9 cellular contexts compared by ENCODE assay signal in the genomic region with DNA sequence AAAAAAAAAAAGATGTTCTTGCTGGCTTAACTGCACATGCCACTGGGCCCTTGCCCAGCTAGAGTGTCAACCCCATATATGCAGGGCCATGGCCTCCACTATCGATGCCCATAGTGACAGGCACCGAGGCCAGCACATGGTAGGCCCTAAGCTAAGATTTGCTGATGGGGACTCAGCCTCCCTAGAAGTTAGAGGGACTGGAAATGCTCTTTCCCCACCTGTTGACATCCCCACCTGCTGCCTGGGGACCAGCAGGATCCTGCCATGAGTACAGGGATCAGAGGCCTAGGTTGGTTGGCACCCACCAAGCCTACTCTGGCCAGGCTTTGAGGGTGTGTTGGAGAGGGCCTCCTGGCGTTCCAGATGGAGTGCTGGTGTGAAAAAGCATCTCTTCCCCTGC. TPM values are rescaled to one million over a fixed set of nuclear protein-coding genes. Genes with fewer than 3 reads are reported as not detected.
"Had no signal": no experiment of that assay in that cellular context is flagged by ENCODE, and none has a peak within 500 bp of the region (broad histone marks: within the 10 kb centered on the region; RNA-seq: fewer than 3 reads in every experiment).

No MANE protein-coding gene starts in this region.

- H3K36me3 ChIP-seq: HAP-1 had no signal

- H3K4me3 ChIP-seq: GM23248, HAP-1, K562 had no signal

- H3K9ac ChIP-seq: GM23248 had no signal

- ATAC-seq: HCT116, K562 had no signal

- H3K9me3 ChIP-seq: HAP-1 had no signal

- H2AFZ ChIP-seq: GM23248 had no signal

- H3K4me1 ChIP-seq: HAP-1 had no signal

- DNase-seq: GM23248, GOT3, H7, IMR-90 had no signal

- H3K27ac ChIP-seq: GM23248 had no signal

RNA-seq across cellular contexts. Expression of a gene that starts 16.0 kb away (rescaled TPM):
- total RNA-seq: GM23248, HT-29, IMR-90 had no signal
- polyA plus RNA-seq: IMR-90 had no signal

RNA-seq across cellular contexts. Expression of a gene that starts 27.6 kb away (rescaled TPM):
- total RNA-seq: GM23248, H4, H7, HT-29, IMR-90, K562 had no signal
- polyA plus RNA-seq: GM23248, IMR-90, K562 had no signal
